ENCODE assay signal across 20 cellular contexts in the genomic region with DNA sequence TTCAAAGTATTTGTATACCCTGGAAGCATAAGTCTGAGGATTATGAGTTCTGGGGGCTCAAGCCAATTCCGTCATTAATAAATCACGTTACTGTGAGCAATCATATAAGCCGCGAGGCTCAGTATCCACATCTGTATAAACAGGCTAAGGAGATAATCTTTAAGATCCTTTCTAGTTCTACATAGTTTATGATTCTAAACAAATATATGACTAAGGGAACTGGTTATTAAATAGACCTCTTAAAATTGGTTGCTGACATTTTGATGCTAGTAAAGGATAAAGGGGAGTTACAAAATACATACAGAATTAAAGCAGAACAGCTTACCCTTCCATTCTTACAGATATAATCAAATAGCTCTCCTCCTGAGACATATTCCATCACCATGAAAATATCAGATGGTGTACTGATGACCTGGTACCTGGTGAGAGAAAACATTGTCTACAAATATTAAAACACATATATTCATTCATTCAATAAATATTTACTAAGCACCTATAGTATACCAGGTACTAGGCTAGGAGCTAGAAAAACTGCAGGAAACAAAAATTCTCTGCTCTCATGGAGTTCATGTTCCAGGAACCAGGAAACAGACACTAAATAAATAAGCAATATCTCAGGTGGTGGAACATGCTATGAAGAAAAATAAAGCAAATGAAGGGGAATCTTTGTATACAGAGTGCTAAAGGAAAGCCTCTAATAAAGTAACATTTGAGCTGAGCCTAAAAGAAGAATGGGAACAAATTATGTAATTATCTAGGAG. TPM values are rescaled to one million over a fixed set of nuclear protein-coding genes. Genes with fewer than 3 reads are reported as not detected.
A peak's percentile ranks its signal among the peaks of the same experiment; 100 is the strongest.
DNase-seq lines count a peak whose midpoint lies in the region; ATAC-seq and TF ChIP-seq lines count a peak whose summit lies in the region.
"Had no signal": no experiment of that assay in that cellular context is flagged by ENCODE, and none has a peak within 500 bp of the region (broad histone marks: within the 10 kb centered on the region; RNA-seq: fewer than 3 reads in every experiment).

No MANE protein-coding gene starts in this region.

- DNase-seq in activated CD4-positive, alpha-beta T cell treated with anti-CD3 and anti-CD28 coated beads for 36 hours: no peak
- DNase-seq in activated CD4-positive, alpha-beta T cell treated with anti-CD3 and anti-CD28 coated beads, Interleukin-2, amount 10 ng/mL, durations not matched to agents 24 days and 14 days: no peak
- DNase-seq in T-helper 17 cell (no peak), hepatocyte (ENCODE audit: low spot score) (no peak), stomach (no peak), sciatic nerve (ENCODE audit: low spot score) (no peak), NCI-H345 (lab: John Stamatoyannopoulos, UW) (no peak), SHP77 treated with DMSO at 0.1 percent for 48 hours (lab: John Stamatoyannopoulos, UW) (no peak)
- DNase-seq: activated CD8-positive, alpha-beta memory T cell treated with anti-CD3 and anti-CD28 coated beads, Interleukin-2, amount 50 U/mL, for 48 hours; activated naive CD4-positive, alpha-beta T cell treated with anti-CD3 and anti-CD28 coated beads, Interleukin-2, amount 10 ng/mL, durations not matched to agents 7 days and 5 days; cerebellar nuclear complex; effector memory CD4-positive, alpha-beta T cell; glutamatergic neuron; H9; NCI-H1417; NCI-H526 treated with DMSO at 0.1 percent for 48 hours; SHP77; spleen; stimulated activated CD4-positive, alpha-beta T cell treated with anti-CD3 and anti-CD28 coated beads, Interleukin-4, amount 100 ng/mL, for 24 hours had no signal

- H3K9me3 Mint-ChIP-seq in activated CD4-positive, alpha-beta T cell treated with anti-CD3 and anti-CD28 coated beads for 36 hours (ENCODE audit: low read depth): no peaks in the 10 kb centered on the region
- H3K9me3 Mint-ChIP-seq in activated CD4-positive, alpha-beta T cell treated with anti-CD3 and anti-CD28 coated beads, Interleukin-2, amount 10 ng/mL, durations not matched to agents 24 days and 14 days: no peaks in the 10 kb centered on the region
- H3K9me3 Mint-ChIP-seq: activated naive CD4-positive, alpha-beta T cell treated with anti-CD3 and anti-CD28 coated beads, Interleukin-2, amount 10 ng/mL, durations not matched to agents 7 days and 5 days; H9 had no signal

- no peak for TF ChIP-seq EP300 in stomach (IDR thresholded peaks at IDR 0.05)

- no peaks in the 10 kb centered on the region for H3K27me3 Mint-ChIP-seq in activated CD4-positive, alpha-beta T cell treated with anti-CD3 and anti-CD28 coated beads for 36 hours
- H3K27me3 Mint-ChIP-seq in activated CD4-positive, alpha-beta T cell treated with anti-CD3 and anti-CD28 coated beads, Interleukin-2, amount 10 ng/mL, durations not matched to agents 24 days and 14 days: no peaks in the 10 kb centered on the region
- no peaks in the 10 kb centered on the region for H3K27me3 Mint-ChIP-seq in T-helper 17 cell
- H3K27me3 Mint-ChIP-seq: activated naive CD4-positive, alpha-beta T cell treated with anti-CD3 and anti-CD28 coated beads, Interleukin-2, amount 10 ng/mL, durations not matched to agents 7 days and 5 days had no signal

- H3K4me2 ChIP-seq in hepatocyte: peak overlapping the region; percentile 38
- H3K4me2 ChIP-seq: BLaER1 had no signal

- TF ChIP-seq POLR2A in stomach (IDR thresholded peaks at IDR 0.05): no peak

- no peaks in the 10 kb centered on the region for H3K27me3 ChIP-seq in hepatocyte
- H3K27me3 ChIP-seq in stomach: no peaks in the 10 kb centered on the region
- H3K27me3 ChIP-seq: BLaER1, spleen had no signal

- CTCF ChIA-PET in activated CD4-positive, alpha-beta T cell treated with anti-CD3 and anti-CD28 coated beads for 36 hours (lab: Charles Lee): interaction anchor here (0.9 to 1.9 kb wide), 3 partner anchors 12 to 19 kb away, joined by 3 to 5 read pairs (median 4); no protein-coding TSS in a partner anchor

- no peaks in the 10 kb centered on the region for H3K36me3 ChIP-seq in hepatocyte (replicated peaks; ENCODE audit: insufficient read depth, low read depth)
- peaks cover 13 to 70% (median 66%) of the 10 kb centered on the region in 4 donors for H3K36me3 ChIP-seq in stomach

- peaks cover 30% of the 10 kb centered on the region for H3K36me3 Mint-ChIP-seq in activated CD4-positive, alpha-beta T cell treated with anti-CD3 and anti-CD28 coated beads for 36 hours (ENCODE audit: low read depth)
- peaks cover 30% of the 10 kb centered on the region for H3K36me3 Mint-ChIP-seq in activated CD4-positive, alpha-beta T cell treated with anti-CD3 and anti-CD28 coated beads, Interleukin-2, amount 10 ng/mL, durations not matched to agents 24 days and 14 days (ENCODE audit: low read depth)
- H3K36me3 Mint-ChIP-seq in T-helper 17 cell (ENCODE audit: low read depth): peaks cover 10% of the 10 kb centered on the region

- H3K4me1 ChIP-seq in hepatocyte (ENCODE audit: insufficient read depth) (peaks cover 21% of the 10 kb centered on the region), stomach (peaks cover 16 to 56% (median 26%) of the 10 kb centered on the region in 4 donors)

- peaks cover 60% of the 10 kb centered on the region for H3K79me2 ChIP-seq in hepatocyte

- intact Hi-C loops in activated CD4-positive, alpha-beta T cell treated with anti-CD3 and anti-CD28 coated beads for 36 hours (cut with DNase I, micrococcal nuclease): no loop called here
- intact Hi-C loops in activated CD4-positive, alpha-beta T cell treated with anti-CD3 and anti-CD28 coated beads, Interleukin-2, amount 10 ng/mL, durations not matched to agents 24 days and 14 days (cut with micrococcal nuclease): no loop called here
- intact Hi-C loops in stomach (cut with DNase I; ENCODE audit: low total_unique reads): no loop called here
- intact Hi-C loops in sciatic nerve (cut with DNase I): no loop called here

- H3K4me3 ChIP-seq in hepatocyte: no peak overlapping the region
- H3K4me3 ChIP-seq in stomach: peak overlapping the region in 1 of 4 donors; percentile 21
- H3K4me3 ChIP-seq: BLaER1, spleen had no signal

- POLR2A ChIA-PET in activated CD4-positive, alpha-beta T cell treated with anti-CD3 and anti-CD28 coated beads for 36 hours (lab: Charles Lee): no interaction called here

- no peaks in the 10 kb centered on the region for H3K9me3 ChIP-seq in T-helper 17 cell (ENCODE audit: control insufficient read depth, low read length, poor library complexity, severe bottlenecking)
- no peaks in the 10 kb centered on the region for H3K9me3 ChIP-seq in hepatocyte (ENCODE audit: low read depth)
- no peaks in the 10 kb centered on the region for H3K9me3 ChIP-seq in stomach
- H3K9me3 ChIP-seq: BLaER1, spleen had no signal

- H2AFZ ChIP-seq in hepatocyte: no peak overlapping the region

- 68% methylated on average over 4 of the region's 4 CpGs for WGBS in hepatocyte (ENCODE audit: low lambda C conversion rate, missing lambda C conversion rate)
- 36 to 62% (median 48%) methylated on average over 4 of the region's 4 CpGs for WGBS in stomach, 5 donors

- TF ChIP-seq CTCF in hepatocyte (IDR thresholded peaks at IDR 0.05; ENCODE audit: poor library complexity): no peak
- no peak for TF ChIP-seq CTCF in stomach (IDR thresholded peaks at IDR 0.05)

- H3K9me2 ChIP-seq in hepatocyte (replicated peaks; ENCODE audit: insufficient read depth): no peaks in the 10 kb centered on the region

- no peak for ATAC-seq in activated CD4-positive, alpha-beta T cell treated with anti-CD3 and anti-CD28 coated beads for 36 hours
- ATAC-seq in T-helper 17 cell (no peak), sciatic nerve (no peak)

- H3K4me3 Mint-ChIP-seq in activated CD4-positive, alpha-beta T cell treated with anti-CD3 and anti-CD28 coated beads for 36 hours: no peak overlapping the region
- no peak overlapping the region for H3K4me3 Mint-ChIP-seq in activated CD4-positive, alpha-beta T cell treated with anti-CD3 and anti-CD28 coated beads, Interleukin-2, amount 10 ng/mL, durations not matched to agents 24 days and 14 days
- H3K4me3 Mint-ChIP-seq in T-helper 17 cell: no peak overlapping the region
- H3K4me3 Mint-ChIP-seq: activated naive CD4-positive, alpha-beta T cell treated with anti-CD3 and anti-CD28 coated beads, Interleukin-2, amount 10 ng/mL, durations not matched to agents 7 days and 5 days; H9 had no signal

- H3K27ac Mint-ChIP-seq in activated CD4-positive, alpha-beta T cell treated with anti-CD3 and anti-CD28 coated beads for 36 hours: peak overlapping the region; percentile 45
- H3K27ac Mint-ChIP-seq in activated CD4-positive, alpha-beta T cell treated with anti-CD3 and anti-CD28 coated beads, Interleukin-2, amount 10 ng/mL, durations not matched to agents 24 days and 14 days: no peak overlapping the region
- peak overlapping the region; percentile 63 for H3K27ac Mint-ChIP-seq in T-helper 17 cell
- H3K27ac Mint-ChIP-seq: activated naive CD4-positive, alpha-beta T cell treated with anti-CD3 and anti-CD28 coated beads, Interleukin-2, amount 10 ng/mL, durations not matched to agents 7 days and 5 days had no signal

- H4K20me1 ChIP-seq in hepatocyte (ENCODE audit: insufficient read depth, poor library complexity, severe bottlenecking): peaks cover 9% of the 10 kb centered on the region

- H3K4me1 Mint-ChIP-seq in activated CD4-positive, alpha-beta T cell treated with anti-CD3 and anti-CD28 coated beads for 36 hours: peaks cover 19% of the 10 kb centered on the region
- H3K4me1 Mint-ChIP-seq in activated CD4-positive, alpha-beta T cell treated with anti-CD3 and anti-CD28 coated beads, Interleukin-2, amount 10 ng/mL, durations not matched to agents 24 days and 14 days: peaks cover 8% of the 10 kb centered on the region
- H3K4me1 Mint-ChIP-seq in T-helper 17 cell: peaks cover 13% of the 10 kb centered on the region
- H3K4me1 Mint-ChIP-seq: activated naive CD4-positive, alpha-beta T cell treated with anti-CD3 and anti-CD28 coated beads, Interleukin-2, amount 10 ng/mL, durations not matched to agents 7 days and 5 days; H9 had no signal

- peak overlapping the region; percentile 82 for H3K27ac ChIP-seq in hepatocyte
- peak overlapping the region in 4 of 5 donors; percentile 31 to 77 (median 70) for H3K27ac ChIP-seq in stomach
- H3K27ac ChIP-seq: BLaER1 had no signal

RNA-seq across cellular contexts. Expression of gene TTC33, which starts 19.5 kb away (rescaled TPM):
- 10 to 100 TPM; 31.4 to 31.7 TPM for total RNA-seq in activated CD4-positive, alpha-beta T cell treated with anti-CD3 and anti-CD28 coated beads for 36 hours
- total RNA-seq in activated CD4-positive, alpha-beta T cell treated with anti-CD3 and anti-CD28 coated beads, Interleukin-2, amount 10 ng/mL, durations not matched to agents 24 days and 14 days: 22.7 and 23.1 TPM in 2 replicates
- 10 to 100 TPM in 1 of 2 donors, 1 to 10 TPM in 1; 7.3 to 11.9 TPM for total RNA-seq in T-helper 17 cell
- 15.4 and 19.3 TPM in 2 replicates for total RNA-seq in hepatocyte
- polyA plus RNA-seq in hepatocyte: 5.6 and 8.8 TPM in 2 replicates
- total RNA-seq in stomach: 10 to 100 TPM in 2 of 5 donors, 1 to 10 TPM in 2, under 1 TPM in 1; 0.29 to 41.5 (median 7.5) TPM
- polyA plus RNA-seq in stomach: 1 to 10 TPM; 5.8 to 7.8 (median 6.2) TPM
- total RNA-seq in sciatic nerve: 20.1 TPM

RNA-seq across cellular contexts. Expression of gene PRKAA1, which starts 22.9 kb away (rescaled TPM):
- 10 to 100 TPM; 46.9 to 63.9 TPM for total RNA-seq in activated CD4-positive, alpha-beta T cell treated with anti-CD3 and anti-CD28 coated beads for 36 hours
- total RNA-seq in activated CD4-positive, alpha-beta T cell treated with anti-CD3 and anti-CD28 coated beads, Interleukin-2, amount 10 ng/mL, durations not matched to agents 24 days and 14 days: 44.8 and 49.1 TPM in 2 replicates
- 100 to 1,000 TPM; 118 to 123 TPM for total RNA-seq in T-helper 17 cell
- 87.9 and 90.4 TPM in 2 replicates for total RNA-seq in hepatocyte
- 24.5 and 25.7 TPM in 2 replicates for polyA plus RNA-seq in hepatocyte
- total RNA-seq in stomach: 100 to 1,000 TPM in 2 of 5 donors, 10 to 100 TPM in 3; 31.9 to 170 (median 85.8) TPM
- 10 to 100 TPM; 17.8 to 23.7 (median 20.1) TPM for polyA plus RNA-seq in stomach
- 78.4 TPM for total RNA-seq in sciatic nerve

RNA-seq across cellular contexts. Expression of gene RPL37, which starts 59.8 kb away (rescaled TPM):
- total RNA-seq in activated CD4-positive, alpha-beta T cell treated with anti-CD3 and anti-CD28 coated beads for 36 hours: 1,000 to 10,000 TPM; 1,915 to 1,951 TPM
- 1,546 and 1,565 TPM in 2 replicates for total RNA-seq in activated CD4-positive, alpha-beta T cell treated with anti-CD3 and anti-CD28 coated beads, Interleukin-2, amount 10 ng/mL, durations not matched to agents 24 days and 14 days
- 1,000 to 10,000 TPM; 2,267 to 2,325 TPM for total RNA-seq in T-helper 17 cell
- total RNA-seq in hepatocyte: 48.2 and 68.7 TPM in 2 replicates
- polyA plus RNA-seq in hepatocyte: 534 and 566 TPM in 2 replicates
- total RNA-seq in stomach: 1,000 to 10,000 TPM in 1 of 5 donors, 100 to 1,000 TPM in 3, 10 to 100 TPM in 1; 87.9 to 1,694 (median 446) TPM
- polyA plus RNA-seq in stomach: 1,000 to 10,000 TPM; 1,957 to 2,879 (median 2,142) TPM
- 1,013 TPM for total RNA-seq in sciatic nerve
